In the genomic region with DNA sequence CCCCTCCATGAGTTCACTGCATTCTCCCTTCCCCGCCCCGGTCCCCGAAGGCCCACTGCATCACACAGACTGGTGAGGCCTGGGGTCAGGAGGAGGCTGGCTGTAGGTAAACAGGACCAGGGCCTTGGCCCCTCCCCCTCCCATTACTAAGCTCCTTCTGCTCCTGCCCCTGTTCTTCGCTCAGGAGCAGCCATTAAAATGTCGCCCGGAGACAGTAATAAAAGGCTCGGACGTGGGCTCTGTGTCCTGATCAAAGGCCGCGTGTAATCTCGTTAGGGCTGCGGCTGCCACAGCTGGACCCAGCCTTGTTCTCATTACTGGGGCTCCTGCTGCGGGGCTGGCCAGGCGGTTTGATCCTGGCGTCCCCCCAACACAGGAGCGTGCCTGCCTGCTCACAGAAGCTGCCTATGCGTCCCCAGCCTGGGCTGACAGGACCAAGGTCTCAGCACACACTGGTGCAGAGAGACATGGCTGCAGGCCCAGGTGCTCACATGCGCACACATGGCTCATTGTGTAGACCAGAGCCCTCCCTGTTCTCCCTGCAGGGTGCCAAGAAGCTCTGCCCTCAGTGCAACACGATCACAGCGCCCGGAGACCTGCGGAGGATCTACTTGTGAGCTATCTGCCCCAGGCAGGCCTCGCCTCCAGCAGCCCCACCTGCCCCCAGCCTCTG, we compare ENCODE assay signal across 19 cellular contexts. TPM values are rescaled to one million over a fixed set of nuclear protein-coding genes. Genes with fewer than 3 reads are reported as not detected.
DNase-seq lines count a peak whose midpoint lies in the region; ATAC-seq, FAIRE-seq and TF ChIP-seq lines count a peak whose summit lies in the region.
"Had no signal": no experiment of that assay in that cellular context is flagged by ENCODE, and none has a peak within 500 bp of the region (broad histone marks: within the 10 kb centered on the region; RNA-seq: fewer than 3 reads in every experiment).

No MANE protein-coding gene starts in this region.

- H3K4me3 ChIP-seq in HUES64 (ENCODE audit: low read length) (no peak overlapping the region), coronary artery (no peak overlapping the region)
- H3K4me3 ChIP-seq: BLaER1, HAP-1, tibial nerve had no signal

- peaks cover 16% of the 10 kb centered on the region for H3K4me1 ChIP-seq in HUES64 (ENCODE audit: insufficient read depth, low read length)
- H3K4me1 ChIP-seq: BLaER1, HAP-1 had no signal

- no peaks in the 10 kb centered on the region for H3K9me3 ChIP-seq in HUES64 (ENCODE audit: insufficient read depth, low read depth, low read length)
- H3K9me3 ChIP-seq: BLaER1, HAP-1, tibial nerve had no signal

- no peaks in the 10 kb centered on the region for H3K27me3 ChIP-seq in HUES64 (ENCODE audit: insufficient read depth, low read length)
- H3K27me3 ChIP-seq: BLaER1, tibial nerve had no signal

- 77% methylated on average over 23 of the region's 23 CpGs for WGBS in HUES64

- DNase-seq in NCI-H69 (lab: John Stamatoyannopoulos, UW) (peak; percentile 82), left ventricle myocardium superior (peak; percentile 81), pons (ENCODE audit: low spot score) (peak; percentile 44), GM20000 (ENCODE audit: low spot score) (no peak), coronary artery (ENCODE audit: low spot score) (no peak), RCC 7860 (ENCODE audit: low spot score) (no peak)
- DNase-seq: activated CD8-positive, alpha-beta memory T cell treated with anti-CD3 and anti-CD28 coated beads for 24 hours; activated gamma-delta T cell; effector CD4-positive, alpha-beta T cell; immature natural killer cell; NCI-H1694 treated with DMSO at 0.1 percent for 48 hours; stimulated activated CD4-positive, alpha-beta T cell treated with anti-CD3 and anti-CD28 coated beads, Interleukin-1b, Interleukin-23, amount 100 ng/mL, for 48 hours had no signal

- peaks cover 59% of the 10 kb centered on the region for H3K36me3 ChIP-seq in HUES64 (ENCODE audit: insufficient read depth, low read length)

- ATAC-seq in left ventricle myocardium superior, result peak; percentile 87
- no peak for ATAC-seq in HG03432 (IDR thresholded peaks at IDR 0.05; ENCODE audit: unreplicated experiment)

- peak overlapping the region; percentile 68; the same call in 1 of the 2 replicates for H3K27ac ChIP-seq in HUES64 (ENCODE audit: low read depth, low read length)
- no peak overlapping the region for H3K27ac ChIP-seq in coronary artery
- H3K27ac ChIP-seq: BLaER1, tibial nerve, VCaP had no signal

- H3K9ac ChIP-seq in HUES64 (ENCODE audit: low read depth, low read length), result peak overlapping the region; percentile 66
- H3K9ac ChIP-seq: BLaER1 had no signal

- FAIRE-seq in RCC 7860 (lab: Jason Lieb, UNC), result no peak

- TF ChIP-seq CTCF in GM20000 (IDR thresholded peaks at IDR 0.05; ENCODE audit: extremely low read depth, missing control alignments) (no peak), coronary artery (IDR thresholded peaks at IDR 0.05) (no peak)

- intact Hi-C loops in left ventricle myocardium superior (cut with micrococcal nuclease), result no loop called here

RNA-seq across cellular contexts. Expression of gene TMEM53, which starts 24.0 kb away (rescaled TPM):
- 6.8 TPM for polyA plus RNA-seq in HUES64 (2013, experiment 1 of 2)
- polyA plus RNA-seq in HUES64 (2013, experiment 2 of 2), result 10.3 TPM
- total RNA-seq in left ventricle myocardium superior, result 9.1 TPM

RNA-seq across cellular contexts. Expression of gene ARMH1, which starts 24.2 kb away (rescaled TPM):
- polyA plus RNA-seq in HUES64 (2013, experiment 1 of 2), result 0.40 TPM
- 0.63 TPM for polyA plus RNA-seq in HUES64 (2013, experiment 2 of 2)
- total RNA-seq in left ventricle myocardium superior, result 0.92 TPM
- total RNA-seq: pulmonary artery endothelial cell had no signal

Comparison
In these comparisons a context has a peak if more than half of its experiments do, and no peak if none do; other contexts are left out.
1. DNase-seq: peak in NCI-H69 (single experiment), left ventricle myocardium superior (single experiment) and pons (single experiment); none in GM20000 (single experiment), coronary artery (single experiment) and RCC 7860 (single experiment).